9 cellular contexts compared by ENCODE assay signal in the genomic region with DNA sequence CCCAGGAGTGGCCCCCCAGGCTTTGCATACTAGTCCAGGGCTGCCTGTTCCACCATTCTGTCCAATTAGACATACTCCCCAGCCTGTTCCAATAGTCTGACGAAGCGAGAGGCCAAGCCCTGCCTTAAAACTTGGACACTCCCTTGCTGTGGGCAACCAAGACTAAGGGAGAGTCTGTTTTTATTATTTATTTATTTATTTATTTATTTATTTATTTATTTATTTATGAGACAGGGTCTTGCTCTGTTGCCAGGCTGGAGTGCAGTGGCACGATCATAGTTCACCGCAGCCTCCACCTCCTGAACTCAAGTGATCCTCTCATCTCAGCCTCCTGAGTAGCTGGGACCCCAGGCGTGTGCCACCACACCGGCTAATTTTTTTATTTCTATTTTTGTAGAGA. TPM values are rescaled to one million over a fixed set of nuclear protein-coding genes. Genes with fewer than 3 reads are reported as not detected.
"Had no signal": no experiment of that assay in that cellular context is flagged by ENCODE, and none has a peak within 500 bp of the region (broad histone marks: within the 10 kb centered on the region; RNA-seq: fewer than 3 reads in every experiment).

No MANE protein-coding gene starts in this region.

- DNase-seq: IMR-90, KBM-7, KG1 had no signal

- FAIRE-seq: HepG2, HTR-8/SVneo had no signal

- H3K4me3 Mint-ChIP-seq: IgD-negative memory B cell had no signal

- H3K27ac Mint-ChIP-seq: IgD-negative memory B cell had no signal

- H3K27ac ChIP-seq: KMS-11 had no signal

- ATAC-seq: HepG2, K562 had no signal

- H3K4me2 ChIP-seq: KMS-11 had no signal

- H3K9ac ChIP-seq: KMS-11 had no signal

- H3K4me3 ChIP-seq: K562 had no signal

RNA-seq across cellular contexts. Expression of a gene that starts 6.6 kb away (rescaled TPM):
- total RNA-seq: HepG2, HT-29 had no signal
- polyA plus RNA-seq: HepG2, IgD-negative memory B cell had no signal
